ENCODE assay signal across 33 cellular contexts in the genomic region with DNA sequence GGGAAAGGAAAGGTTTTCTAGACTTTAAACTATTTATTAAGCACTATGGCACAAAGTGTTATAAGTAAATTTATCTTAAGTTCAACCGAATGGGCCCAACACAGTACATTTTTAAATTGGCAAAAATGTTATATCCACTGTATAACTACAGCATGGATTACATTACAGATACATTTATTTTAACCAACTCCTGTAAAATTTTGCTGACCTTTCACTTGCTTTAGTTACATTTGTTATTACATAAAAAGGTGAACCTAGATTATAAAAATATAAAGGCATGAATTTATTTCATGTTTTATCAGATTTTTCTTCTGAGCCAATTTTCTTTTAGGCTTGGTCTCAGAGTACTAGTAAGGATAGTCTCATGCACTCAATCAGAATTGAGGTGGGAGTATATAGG.
DNase-seq lines count a peak whose midpoint lies in the region; ATAC-seq, FAIRE-seq and TF ChIP-seq lines count a peak whose summit lies in the region.
"Had no signal": no experiment of that assay in that cellular context is flagged by ENCODE, and none has a peak within 500 bp of the region (broad histone marks: within the 10 kb centered on the region; RNA-seq: fewer than 3 reads in every experiment).

No MANE protein-coding gene starts in this region.

- H4K91ac ChIP-seq in IMR-90 (ENCODE audit: insufficient read depth, low read depth, low read length) = no peak overlapping the region

- H3K4me2 ChIP-seq in HepG2 (ENCODE audit: low read depth, low read length) (no peak overlapping the region), A549 (no peak overlapping the region), IMR-90 (ENCODE audit: low read depth, low read length) (no peak overlapping the region), K562 (ENCODE audit: insufficient read depth, low read length) (no peak overlapping the region)
- H3K4me2 ChIP-seq: BLaER1; BLaER1 treated with 17β-estradiol and CSF1 and Interleukin-3, amounts not matched to agents 10 nM and 100 nM had no signal

- H3K4me1 ChIP-seq in HepG2 (ENCODE audit: insufficient read depth, low read length) = no peaks in the 10 kb centered on the region
- H3K4me1 ChIP-seq in right lobe of liver = no peaks in the 10 kb centered on the region
- H3K4me1 ChIP-seq in A549 = no peaks in the 10 kb centered on the region
- H3K4me1 ChIP-seq in IMR-90 (ENCODE audit: control insufficient read depth, insufficient read depth, low read length) = no peaks in the 10 kb centered on the region
- no peaks in the 10 kb centered on the region for H3K4me1 ChIP-seq in K562 (replicated peaks in 1 of 2; ENCODE audit: control insufficient read depth in 2 of 2, insufficient read depth in 2 of 2, low read length in 2 of 2)
- H3K4me1 ChIP-seq: BLaER1; BLaER1 treated with 17β-estradiol and CSF1 and Interleukin-3, amounts not matched to agents 10 nM and 100 nM; Caco-2 had no signal

- H2BK20ac ChIP-seq in IMR-90 (ENCODE audit: low read depth, low read length) = no peak overlapping the region

- no peak for TF ChIP-seq EP300 in HepG2 (IDR thresholded peaks at IDR 0.05; ENCODE audit: low read depth in 2 of 2, low read length in 2 of 2)
- TF ChIP-seq EP300 in HepG2 (CRISPR knock-in tag; IDR thresholded peaks at IDR 0.05; ENCODE audit: borderline replicate concordance) = no peak
- TF ChIP-seq EP300 in A549 (IDR thresholded peaks at IDR 0.05) = no peak
- TF ChIP-seq EP300 in K562 (IDR thresholded peaks at IDR 0.05; ENCODE audit: low read length) = no peak

- no peak overlapping the region for H4K5ac ChIP-seq in IMR-90 (ENCODE audit: low read depth, low read length)

- H3K23ac ChIP-seq in IMR-90 (ENCODE audit: low read depth, low read length) = no peak overlapping the region

- H4K20me1 ChIP-seq in HepG2 (ENCODE audit: insufficient read depth, low read length) (no peaks in the 10 kb centered on the region; the same call in 1 of the 2 replicates), IMR-90 (ENCODE audit: insufficient read depth, low read length) (no peaks in the 10 kb centered on the region), K562 (replicated peaks; ENCODE audit: control insufficient read depth, insufficient read depth, low read length) (no peaks in the 10 kb centered on the region)
- H4K20me1 ChIP-seq: BLaER1; BLaER1 treated with 17β-estradiol and CSF1 and Interleukin-3, amounts not matched to agents 10 nM and 100 nM had no signal

- ATAC-seq in HepG2 = no peak
- ATAC-seq in right lobe of liver = no peak
- no peak for ATAC-seq in A549
- ATAC-seq in IMR-90 (ENCODE audit: low read depth) = no peak
- ATAC-seq in K562 = no peak
- no peak for ATAC-seq in HG02642 (IDR thresholded peaks at IDR 0.05; ENCODE audit: poor library complexity, unreplicated experiment)
- ATAC-seq: CD8-positive, alpha-beta T cell had no signal

- BruUV-seq in HepG2 (replicated peaks; lab: Mats Ljungman, UMichigan) (no TSS peak), IMR-90 (replicated peaks; lab: Mats Ljungman, UMichigan) (no TSS peak), K562 (replicated peaks; lab: Mats Ljungman, UMichigan) (no TSS peak)

- no peak overlapping the region for H2BK15ac ChIP-seq in IMR-90 (ENCODE audit: low read depth, low read length)

- dilution Hi-C loops in IMR-90 (cut with HindIII; ENCODE audit: low sequenced_read_pairs, unreplicated experiment) = no loop called here

- H3K9me1 ChIP-seq in IMR-90 (ENCODE audit: insufficient read depth, low read length) (no peaks in the 10 kb centered on the region), K562 (ENCODE audit: control insufficient read depth, insufficient read depth, low read length) (no peaks in the 10 kb centered on the region)

- H2AFZ ChIP-seq in HepG2 (ENCODE audit: low read length) (no peak overlapping the region), IMR-90 (replicated peaks; ENCODE audit: low read length, poor library complexity) (no peak overlapping the region), K562 (ENCODE audit: low read depth, low read length) (no peak overlapping the region)

- no peak overlapping the region for H3K27ac ChIP-seq in HepG2 (ENCODE audit: extremely low read length, insufficient read depth, low read length)
- H3K27ac ChIP-seq in right lobe of liver = no peak overlapping the region
- H3K27ac ChIP-seq in A549 = no peak overlapping the region
- H3K27ac ChIP-seq in IMR-90 (ENCODE audit: insufficient read depth, low read length) = no peak overlapping the region
- H3K27ac ChIP-seq in K562 (ENCODE audit: extremely low read depth, low read depth, low read length) = no peak overlapping the region
- H3K27ac ChIP-seq: 22Rv1; BLaER1; BLaER1 treated with 17β-estradiol and CSF1 and Interleukin-3, amounts not matched to agents 10 nM and 100 nM; C4-2B had no signal

- H3K27me3 ChIP-seq in HepG2 (ENCODE audit: control insufficient read depth in 1 of 2, insufficient read depth in 2 of 2, low read length in 2 of 2) (no peaks in the 10 kb centered on the region), right lobe of liver (no peaks in the 10 kb centered on the region), IMR-90 (ENCODE audit: control insufficient read depth, insufficient read depth, low read length) (no peaks in the 10 kb centered on the region), K562 (ENCODE audit: control insufficient read depth in 2 of 2, insufficient read depth in 2 of 2, low read length in 2 of 2) (no peaks in the 10 kb centered on the region)
- H3K27me3 ChIP-seq: BE2C; BLaER1; BLaER1 treated with 17β-estradiol and CSF1 and Interleukin-3, amounts not matched to agents 10 nM and 100 nM had no signal

- no peak overlapping the region for H3K18ac ChIP-seq in IMR-90 (ENCODE audit: low read depth, low read length)

- H3K14ac ChIP-seq in IMR-90 (replicated peaks; ENCODE audit: low read depth, low read length) = no peak overlapping the region

- POLR2A ChIA-PET in HepG2 (lab: Yijun Ruan, JAX) = no interaction called here
- POLR2A ChIA-PET in A549 (lab: Yijun Ruan, JAX) = no interaction called here
- POLR2A ChIA-PET in IMR-90 (lab: Charles Lee; ENCODE audit: unreplicated experiment) = no interaction called here
- POLR2A ChIA-PET in K562 (lab: Yijun Ruan, JAX) = no interaction called here

- H4K8ac ChIP-seq in IMR-90 (ENCODE audit: low read depth in 2 of 2, low read length in 2 of 2) = no peak overlapping the region

- DNase-seq in HepG2 (ENCODE audit: low spot score) (no peak), right lobe of liver (no peak), A549 (ENCODE audit: low read depth in 1 of 2, low spot score in 1 of 2) (no peak), IMR-90 (no peak), K562 (ENCODE audit: extremely low read depth in 1 of 4, low spot score in 3 of 4) (no peak), LoVo (ENCODE audit: low spot score) (no peak), erythroblast (lab: John Stamatoyannopoulos, UW) (no peak)
- DNase-seq: 8988T; ACHN; AML-193; BE2C; C1 segment of cervical spinal cord; Caco-2; Calu3; CD4-positive, alpha-beta memory T cell; CD4-positive, alpha-beta T cell; CD4-positive, CD25-positive, alpha-beta regulatory T cell; CD8-positive, alpha-beta memory T cell; CD8-positive, alpha-beta T cell; COR-L47; DMS 273 treated with DMSO at 0.1 percent for 48 hours; DMS153; DMS53; DMS79; DMS79 treated with DMSO at 0.1 percent for 48 hours; DND-41; EL had no signal

- 0% methylated on average over 1 of the region's 1 CpG for WGBS in HepG2 (ENCODE audit: low lambda C conversion rate)
- WGBS in right lobe of liver (ENCODE audit: insufficient coverage, low coverage, low lambda C conversion rate, missing lambda C conversion rate) = 46% methylated on average over 1 of the region's 1 CpG
- 18% methylated on average over 1 of the region's 1 CpG for WGBS in A549 (ENCODE audit: missing lambda C conversion rate)
- no CpG with 5 or more reads among the region's 1 CpG for WGBS in IMR-90 (ENCODE audit: extremely low coverage in 2 of 2, insufficient read length in 1 of 2), 2 experiments
- 14% methylated on average over 1 of the region's 1 CpG for WGBS in K562 (ENCODE audit: insufficient coverage, low coverage, missing lambda C conversion rate)

- H2AK5ac ChIP-seq in IMR-90 (ENCODE audit: low read depth, low read length) = no peak overlapping the region

- no peak for TF ChIP-seq CTCF in HepG2 (CRISPR knock-in tag; IDR thresholded peaks at IDR 0.05)
- TF ChIP-seq CTCF in right lobe of liver (IDR thresholded peaks at IDR 0.05) = no peak
- TF ChIP-seq CTCF in A549 (IDR thresholded peaks at IDR 0.05) = no peak
- TF ChIP-seq CTCF in IMR-90 (conservative IDR thresholded peaks at IDR 0.05; ENCODE audit: low read depth, low read length) = no peak
- no peak for TF ChIP-seq CTCF in K562 (IDR thresholded peaks at IDR 0.05 in 2 of 3, conservative IDR thresholded peaks at IDR 0.05 in 1 of 3; ENCODE audit: insufficient read depth in 2 of 3, low read depth in 1 of 3, low read length in 3 of 3)

- TF ChIP-seq POLR2A in HepG2 (IDR thresholded peaks at IDR 0.05; ENCODE audit: insufficient read depth in 1 of 2, low read depth in 2 of 2, low read length in 2 of 2) (no peak), right lobe of liver (IDR thresholded peaks at IDR 0.05) (no peak), A549 (IDR thresholded peaks at IDR 0.05; ENCODE audit: low read length) (no peak), IMR-90 (IDR thresholded peaks at IDR 0.05; ENCODE audit: low read depth, low read length) (no peak), K562 (conservative IDR thresholded peaks at IDR 0.05) (no peak), erythroblast (IDR thresholded peaks at IDR 0.05; ENCODE audit: low read length) (no peak)

- H3K79me2 ChIP-seq in HepG2 (ENCODE audit: insufficient read depth, low read length) (peaks cover 20% of the 10 kb centered on the region), K562 (ENCODE audit: control insufficient read depth, insufficient read depth, low read length) (no peaks in the 10 kb centered on the region)

- H3K79me1 ChIP-seq in IMR-90 (ENCODE audit: low read depth in 1 of 2, low read length in 2 of 2) = no peaks in the 10 kb centered on the region

- no peak overlapping the region for H3K56ac ChIP-seq in IMR-90 (ENCODE audit: extremely low read depth, insufficient read depth, low read length)

- H2AK9ac ChIP-seq in IMR-90 (replicated peaks; ENCODE audit: low read depth, low read length, poor library complexity) = no peak overlapping the region

- FAIRE-seq in HepG2 (lab: Jason Lieb, UNC) (no peak), A549 (lab: Jason Lieb, UNC) (no peak), K562 (lab: Jason Lieb, UNC) (no peak)
- FAIRE-seq: A204.1 had no signal

- H3K9me3 ChIP-seq in HepG2 (ENCODE audit: low read length) (no peaks in the 10 kb centered on the region), right lobe of liver (no peaks in the 10 kb centered on the region), A549 (no peaks in the 10 kb centered on the region), IMR-90 (ENCODE audit: control insufficient read depth, insufficient read depth, low read length) (no peaks in the 10 kb centered on the region), K562 (replicated peaks; ENCODE audit: control insufficient read depth, insufficient read depth, low read depth, low read length) (no peaks in the 10 kb centered on the region)
- H3K9me3 ChIP-seq: BE2C, Caco-2 had no signal

- H3K36me3 ChIP-seq in HepG2 (replicated peaks in 1 of 2; ENCODE audit: control insufficient read depth in 1 of 2, insufficient read depth in 2 of 2, low read length in 2 of 2) = no peaks in the 10 kb centered on the region
- no peaks in the 10 kb centered on the region for H3K36me3 ChIP-seq in right lobe of liver
- no peaks in the 10 kb centered on the region for H3K36me3 ChIP-seq in IMR-90 (ENCODE audit: control insufficient read depth, insufficient read depth, low read length)
- H3K36me3 ChIP-seq in K562 (ENCODE audit: control insufficient read depth, insufficient read depth, low read length) = no peaks in the 10 kb centered on the region
- H3K36me3 ChIP-seq: BE2C; BLaER1; BLaER1 treated with 17β-estradiol and CSF1 and Interleukin-3, amounts not matched to agents 10 nM and 100 nM had no signal

- no peak overlapping the region for H3K4ac ChIP-seq in IMR-90 (ENCODE audit: low read depth, low read length)

- CTCF ChIA-PET in HepG2 (lab: Yijun Ruan, JAX; ENCODE audit: low intra/inter-chr PET ratio, low total read pairs) (no interaction called here), A549 (lab: Yijun Ruan, JAX) (no interaction called here), IMR-90 (lab: Yijun Ruan, JAX) (no interaction called here), K562 (lab: Yijun Ruan, JAX; ENCODE audit: low intra/inter-chr PET ratio) (no interaction called here)

- intact Hi-C loops in HepG2 (cut with micrococcal nuclease; ENCODE audit: unreplicated experiment) (no loop called here), right lobe of liver (cut with DNase I) (no loop called here), IMR-90 (cut with micrococcal nuclease) (no loop called here), K562 (cut with micrococcal nuclease) (no loop called here)

- in situ Hi-C loops in HepG2 (cut with HindIII; ENCODE audit: extremely low pct_ligation_motif_present, low pct_unique_long_range_greater_than_20kb) (no loop called here), IMR-90 (cut with MboI; ENCODE audit: low sequenced_read_pairs) (no loop called here), K562 (cut with MboI) (no loop called here)

- H3K9ac ChIP-seq in HepG2 (ENCODE audit: insufficient read depth, low read depth, low read length) = no peak overlapping the region
- H3K9ac ChIP-seq in IMR-90 (ENCODE audit: low read depth, low read length) = no peak overlapping the region
- no peak overlapping the region for H3K9ac ChIP-seq in K562 (ENCODE audit: insufficient read depth in 1 of 2, low read depth in 2 of 2, low read length in 2 of 2)
- H3K9ac ChIP-seq: BLaER1; BLaER1 treated with 17β-estradiol and CSF1 and Interleukin-3, amounts not matched to agents 10 nM and 100 nM had no signal

- H2BK5ac ChIP-seq in IMR-90 (ENCODE audit: low read depth, low read length, poor library complexity, severe bottlenecking) = no peak overlapping the region

- TF ChIP-seq RAD21 in HepG2 (CRISPR knock-in tag; IDR thresholded peaks at IDR 0.05) (no peak), A549 (conservative IDR thresholded peaks at IDR 0.05 in 1 of 2, IDR thresholded peaks at IDR 0.05 in 1 of 2) (no peak), IMR-90 (IDR thresholded peaks at IDR 0.05; ENCODE audit: low read length) (no peak), K562 (CRISPR knock-in tag; conservative IDR thresholded peaks at IDR 0.05 in 1 of 2, IDR thresholded peaks at IDR 0.05 in 1 of 2) (no peak)

- no peak overlapping the region for H3K4me3 ChIP-seq in HepG2 (replicated peaks in 1 of 3; ENCODE audit: insufficient read depth in 1 of 3, low read depth in 2 of 3, low read length in 3 of 3)
- H3K4me3 ChIP-seq in right lobe of liver = no peak overlapping the region
- H3K4me3 ChIP-seq in A549 = no peak overlapping the region
- no peak overlapping the region for H3K4me3 ChIP-seq in IMR-90 (ENCODE audit: insufficient read depth, low read depth, low read length)
- no peak overlapping the region for H3K4me3 ChIP-seq in K562
- H3K4me3 ChIP-seq: BLaER1; BLaER1 treated with 17β-estradiol and CSF1 and Interleukin-3, amounts not matched to agents 10 nM and 100 nM had no signal

- no peak overlapping the region for H2BK120ac ChIP-seq in IMR-90 (ENCODE audit: low read depth, low read length)
